1 cellular context compared by ENCODE assay signal in the genomic region with DNA sequence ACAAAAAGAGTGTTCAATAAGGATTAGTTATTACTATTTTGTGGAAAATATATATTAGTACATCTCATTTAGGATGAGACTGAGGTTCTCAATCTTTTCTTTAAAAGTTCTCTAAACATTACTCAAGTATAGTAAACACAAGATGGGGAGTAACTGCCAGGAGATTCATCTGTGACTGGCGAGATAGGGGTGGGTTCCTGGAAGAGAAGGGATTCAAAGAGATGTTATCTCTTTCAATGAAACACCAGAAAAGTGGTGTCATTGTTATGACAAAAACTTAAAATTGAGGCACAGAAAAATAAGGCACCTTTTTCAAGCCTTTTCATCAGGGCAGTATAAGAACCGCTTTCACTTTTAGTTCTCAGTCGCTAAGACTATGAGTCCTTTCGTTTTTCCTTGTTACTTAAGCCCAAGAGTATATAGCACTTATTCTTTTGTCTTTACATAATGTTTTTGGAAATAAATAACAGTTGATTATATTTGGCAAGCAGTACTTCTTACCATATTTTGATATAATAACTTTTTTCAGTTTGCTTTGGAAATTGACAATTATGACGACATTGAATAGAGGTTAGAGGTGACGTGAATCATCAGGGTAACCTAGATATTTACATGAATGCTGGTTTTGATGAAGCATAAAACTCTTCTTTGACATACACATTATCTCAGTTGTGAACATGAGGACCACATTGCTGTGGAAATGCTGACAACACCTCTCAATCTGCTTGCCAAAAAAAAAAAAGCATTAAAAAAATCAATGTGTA.
TF ChIP-seq lines count a peak whose summit lies in the region.

No MANE protein-coding gene starts in this region.

TF ChIP-seq in K562, 482 proteins besides CTCF, POLR2A, EP300 and RAD21 (continued from another document and continues in another):
- TF ChIP-seq, protein P1, sequence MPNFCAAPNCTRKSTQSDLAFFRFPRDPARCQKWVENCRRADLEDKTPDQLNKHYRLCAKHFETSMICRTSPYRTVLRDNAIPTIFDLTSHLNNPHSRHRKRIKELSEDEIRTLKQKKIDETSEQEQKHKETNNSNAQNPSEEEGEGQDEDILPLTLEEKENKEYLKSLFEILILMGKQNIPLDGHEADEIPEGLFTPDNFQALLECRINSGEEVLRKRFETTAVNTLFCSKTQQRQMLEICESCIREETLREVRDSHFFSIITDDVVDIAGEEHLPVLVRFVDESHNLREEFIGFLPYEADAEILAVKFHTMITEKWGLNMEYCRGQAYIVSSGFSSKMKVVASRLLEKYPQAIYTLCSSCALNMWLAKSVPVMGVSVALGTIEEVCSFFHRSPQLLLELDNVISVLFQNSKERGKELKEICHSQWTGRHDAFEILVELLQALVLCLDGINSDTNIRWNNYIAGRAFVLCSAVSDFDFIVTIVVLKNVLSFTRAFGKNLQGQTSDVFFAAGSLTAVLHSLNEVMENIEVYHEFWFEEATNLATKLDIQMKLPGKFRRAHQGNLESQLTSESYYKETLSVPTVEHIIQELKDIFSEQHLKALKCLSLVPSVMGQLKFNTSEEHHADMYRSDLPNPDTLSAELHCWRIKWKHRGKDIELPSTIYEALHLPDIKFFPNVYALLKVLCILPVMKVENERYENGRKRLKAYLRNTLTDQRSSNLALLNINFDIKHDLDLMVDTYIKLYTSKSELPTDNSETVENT (CRISPR knock-in tag; IDR thresholded peaks at IDR 0.05), result no peak
- TF ChIP-seq, protein P2, sequence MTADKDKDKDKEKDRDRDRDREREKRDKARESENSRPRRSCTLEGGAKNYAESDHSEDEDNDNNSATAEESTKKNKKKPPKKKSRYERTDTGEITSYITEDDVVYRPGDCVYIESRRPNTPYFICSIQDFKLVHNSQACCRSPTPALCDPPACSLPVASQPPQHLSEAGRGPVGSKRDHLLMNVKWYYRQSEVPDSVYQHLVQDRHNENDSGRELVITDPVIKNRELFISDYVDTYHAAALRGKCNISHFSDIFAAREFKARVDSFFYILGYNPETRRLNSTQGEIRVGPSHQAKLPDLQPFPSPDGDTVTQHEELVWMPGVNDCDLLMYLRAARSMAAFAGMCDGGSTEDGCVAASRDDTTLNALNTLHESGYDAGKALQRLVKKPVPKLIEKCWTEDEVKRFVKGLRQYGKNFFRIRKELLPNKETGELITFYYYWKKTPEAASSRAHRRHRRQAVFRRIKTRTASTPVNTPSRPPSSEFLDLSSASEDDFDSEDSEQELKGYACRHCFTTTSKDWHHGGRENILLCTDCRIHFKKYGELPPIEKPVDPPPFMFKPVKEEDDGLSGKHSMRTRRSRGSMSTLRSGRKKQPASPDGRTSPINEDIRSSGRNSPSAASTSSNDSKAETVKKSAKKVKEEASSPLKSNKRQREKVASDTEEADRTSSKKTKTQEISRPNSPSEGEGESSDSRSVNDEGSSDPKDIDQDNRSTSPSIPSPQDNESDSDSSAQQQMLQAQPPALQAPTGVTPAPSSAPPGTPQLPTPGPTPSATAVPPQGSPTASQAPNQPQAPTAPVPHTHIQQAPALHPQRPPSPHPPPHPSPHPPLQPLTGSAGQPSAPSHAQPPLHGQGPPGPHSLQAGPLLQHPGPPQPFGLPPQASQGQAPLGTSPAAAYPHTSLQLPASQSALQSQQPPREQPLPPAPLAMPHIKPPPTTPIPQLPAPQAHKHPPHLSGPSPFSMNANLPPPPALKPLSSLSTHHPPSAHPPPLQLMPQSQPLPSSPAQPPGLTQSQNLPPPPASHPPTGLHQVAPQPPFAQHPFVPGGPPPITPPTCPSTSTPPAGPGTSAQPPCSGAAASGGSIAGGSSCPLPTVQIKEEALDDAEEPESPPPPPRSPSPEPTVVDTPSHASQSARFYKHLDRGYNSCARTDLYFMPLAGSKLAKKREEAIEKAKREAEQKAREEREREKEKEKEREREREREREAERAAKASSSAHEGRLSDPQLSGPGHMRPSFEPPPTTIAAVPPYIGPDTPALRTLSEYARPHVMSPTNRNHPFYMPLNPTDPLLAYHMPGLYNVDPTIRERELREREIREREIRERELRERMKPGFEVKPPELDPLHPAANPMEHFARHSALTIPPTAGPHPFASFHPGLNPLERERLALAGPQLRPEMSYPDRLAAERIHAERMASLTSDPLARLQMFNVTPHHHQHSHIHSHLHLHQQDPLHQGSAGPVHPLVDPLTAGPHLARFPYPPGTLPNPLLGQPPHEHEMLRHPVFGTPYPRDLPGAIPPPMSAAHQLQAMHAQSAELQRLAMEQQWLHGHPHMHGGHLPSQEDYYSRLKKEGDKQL (CRISPR knock-in tag; IDR thresholded peaks at IDR 0.05; ENCODE audit: borderline replicate concordance), result no peak
- TF ChIP-seq ZFP1 (CRISPR knock-in tag; IDR thresholded peaks at IDR 0.05), result no peak
- TF ChIP-seq, protein P3, sequence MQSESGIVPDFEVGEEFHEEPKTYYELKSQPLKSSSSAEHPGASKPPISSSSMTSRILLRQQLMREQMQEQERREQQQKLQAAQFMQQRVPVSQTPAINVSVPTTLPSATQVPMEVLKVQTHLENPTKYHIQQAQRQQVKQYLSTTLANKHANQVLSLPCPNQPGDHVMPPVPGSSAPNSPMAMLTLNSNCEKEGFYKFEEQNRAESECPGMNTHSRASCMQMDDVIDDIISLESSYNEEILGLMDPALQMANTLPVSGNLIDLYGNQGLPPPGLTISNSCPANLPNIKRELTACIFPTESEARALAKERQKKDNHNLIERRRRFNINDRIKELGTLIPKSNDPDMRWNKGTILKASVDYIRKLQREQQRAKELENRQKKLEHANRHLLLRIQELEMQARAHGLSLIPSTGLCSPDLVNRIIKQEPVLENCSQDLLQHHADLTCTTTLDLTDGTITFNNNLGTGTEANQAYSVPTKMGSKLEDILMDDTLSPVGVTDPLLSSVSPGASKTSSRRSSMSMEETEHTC (IDR thresholded peaks at IDR 0.05), result no peak
- TF ChIP-seq ZNF785 (CRISPR knock-in tag; IDR thresholded peaks at IDR 0.05), result no peak
- TF ChIP-seq RBM17 (IDR thresholded peaks at IDR 0.05; ENCODE audit: borderline replicate concordance, low read depth, low read length), result no peak
- no peak for TF ChIP-seq SIX5 (IDR thresholded peaks at IDR 0.05; ENCODE audit: borderline replicate concordance in 1 of 2, insufficient read depth in 1 of 2, low read depth in 1 of 2, low read length in 2 of 2)
- no peak for TF ChIP-seq ARID2 (IDR thresholded peaks at IDR 0.05)
- TF ChIP-seq KLF13 (tag; IDR thresholded peaks at IDR 0.05; ENCODE audit: borderline replicate concordance, low read depth), result no peak
- TF ChIP-seq FOSL1 (tag; conservative IDR thresholded peaks at IDR 0.05), result 0 out of 2 replicates have a peak, but pooled peaks have one; percentile 31
- peak; percentile 82 for TF ChIP-seq DPF2 (IDR thresholded peaks at IDR 0.05)
- no peak for TF ChIP-seq ZNF444 (CRISPR knock-in tag; IDR thresholded peaks at IDR 0.05)
- TF ChIP-seq SPI1 (IDR thresholded peaks at IDR 0.05; ENCODE audit: borderline replicate concordance, low read depth, low read length), result no peak
- no peak for TF ChIP-seq KLF6 (CRISPR knock-in tag; IDR thresholded peaks at IDR 0.05; ENCODE audit: borderline replicate concordance)
- no peak for TF ChIP-seq PTTG1 (tag; IDR thresholded peaks at IDR 0.05; ENCODE audit: low read depth)
- TF ChIP-seq, protein P4, sequence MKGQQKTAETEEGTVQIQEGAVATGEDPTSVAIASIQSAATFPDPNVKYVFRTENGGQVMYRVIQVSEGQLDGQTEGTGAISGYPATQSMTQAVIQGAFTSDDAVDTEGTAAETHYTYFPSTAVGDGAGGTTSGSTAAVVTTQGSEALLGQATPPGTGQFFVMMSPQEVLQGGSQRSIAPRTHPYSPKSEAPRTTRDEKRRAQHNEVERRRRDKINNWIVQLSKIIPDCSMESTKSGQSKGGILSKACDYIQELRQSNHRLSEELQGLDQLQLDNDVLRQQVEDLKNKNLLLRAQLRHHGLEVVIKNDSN (CRISPR knock-in tag; IDR thresholded peaks at IDR 0.05), result no peak
- TF ChIP-seq SRSF1 (IDR thresholded peaks at IDR 0.05; ENCODE audit: low read depth, low read length), result no peak
- no peak for TF ChIP-seq MXI1 (IDR thresholded peaks at IDR 0.05; ENCODE audit: low read depth, low read length)
- TF ChIP-seq, protein P5, sequence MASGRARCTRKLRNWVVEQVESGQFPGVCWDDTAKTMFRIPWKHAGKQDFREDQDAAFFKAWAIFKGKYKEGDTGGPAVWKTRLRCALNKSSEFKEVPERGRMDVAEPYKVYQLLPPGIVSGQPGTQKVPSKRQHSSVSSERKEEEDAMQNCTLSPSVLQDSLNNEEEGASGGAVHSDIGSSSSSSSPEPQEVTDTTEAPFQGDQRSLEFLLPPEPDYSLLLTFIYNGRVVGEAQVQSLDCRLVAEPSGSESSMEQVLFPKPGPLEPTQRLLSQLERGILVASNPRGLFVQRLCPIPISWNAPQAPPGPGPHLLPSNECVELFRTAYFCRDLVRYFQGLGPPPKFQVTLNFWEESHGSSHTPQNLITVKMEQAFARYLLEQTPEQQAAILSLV (tag; IDR thresholded peaks at IDR 0.05), result no peak
- TF ChIP-seq ZNF263 (CRISPR knock-in tag; IDR thresholded peaks at IDR 0.05; ENCODE audit: borderline replicate concordance), result no peak
- TF ChIP-seq NELFE (IDR thresholded peaks at IDR 0.05; ENCODE audit: insufficient read depth, insufficient read length), result no peak
- TF ChIP-seq NFYB (IDR thresholded peaks at IDR 0.05; ENCODE audit: extremely low read depth, insufficient read length), result no peak
- no peak for TF ChIP-seq HNRNPLL (IDR thresholded peaks at IDR 0.05; ENCODE audit: low read depth, low read length, poor library complexity, severe bottlenecking)
- TF ChIP-seq ESRRA (IDR thresholded peaks at IDR 0.05; ENCODE audit: borderline replicate concordance, low read depth), result no peak
- TF ChIP-seq NCOA1 (IDR thresholded peaks at IDR 0.05; ENCODE audit: low read depth), result 0 out of 2 replicates have a peak, but pooled peaks have one; percentile 31
- peak; percentile 50; the same call in 1 of the 2 replicates for TF ChIP-seq MTA2 (IDR thresholded peaks at IDR 0.05; ENCODE audit: low read depth)
- TF ChIP-seq, protein P6, sequence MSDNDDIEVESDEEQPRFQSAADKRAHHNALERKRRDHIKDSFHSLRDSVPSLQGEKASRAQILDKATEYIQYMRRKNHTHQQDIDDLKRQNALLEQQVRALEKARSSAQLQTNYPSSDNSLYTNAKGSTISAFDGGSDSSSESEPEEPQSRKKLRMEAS (CRISPR knock-in tag; IDR thresholded peaks at IDR 0.05), result no peak
- TF ChIP-seq, protein P7, sequence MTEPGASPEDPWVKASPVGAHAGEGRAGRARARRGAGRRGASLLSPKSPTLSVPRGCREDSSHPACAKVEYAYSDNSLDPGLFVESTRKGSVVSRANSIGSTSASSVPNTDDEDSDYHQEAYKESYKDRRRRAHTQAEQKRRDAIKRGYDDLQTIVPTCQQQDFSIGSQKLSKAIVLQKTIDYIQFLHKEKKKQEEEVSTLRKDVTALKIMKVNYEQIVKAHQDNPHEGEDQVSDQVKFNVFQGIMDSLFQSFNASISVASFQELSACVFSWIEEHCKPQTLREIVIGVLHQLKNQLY (CRISPR knock-in tag; conservative IDR thresholded peaks at IDR 0.05), result no peak
- TF ChIP-seq, protein P8, sequence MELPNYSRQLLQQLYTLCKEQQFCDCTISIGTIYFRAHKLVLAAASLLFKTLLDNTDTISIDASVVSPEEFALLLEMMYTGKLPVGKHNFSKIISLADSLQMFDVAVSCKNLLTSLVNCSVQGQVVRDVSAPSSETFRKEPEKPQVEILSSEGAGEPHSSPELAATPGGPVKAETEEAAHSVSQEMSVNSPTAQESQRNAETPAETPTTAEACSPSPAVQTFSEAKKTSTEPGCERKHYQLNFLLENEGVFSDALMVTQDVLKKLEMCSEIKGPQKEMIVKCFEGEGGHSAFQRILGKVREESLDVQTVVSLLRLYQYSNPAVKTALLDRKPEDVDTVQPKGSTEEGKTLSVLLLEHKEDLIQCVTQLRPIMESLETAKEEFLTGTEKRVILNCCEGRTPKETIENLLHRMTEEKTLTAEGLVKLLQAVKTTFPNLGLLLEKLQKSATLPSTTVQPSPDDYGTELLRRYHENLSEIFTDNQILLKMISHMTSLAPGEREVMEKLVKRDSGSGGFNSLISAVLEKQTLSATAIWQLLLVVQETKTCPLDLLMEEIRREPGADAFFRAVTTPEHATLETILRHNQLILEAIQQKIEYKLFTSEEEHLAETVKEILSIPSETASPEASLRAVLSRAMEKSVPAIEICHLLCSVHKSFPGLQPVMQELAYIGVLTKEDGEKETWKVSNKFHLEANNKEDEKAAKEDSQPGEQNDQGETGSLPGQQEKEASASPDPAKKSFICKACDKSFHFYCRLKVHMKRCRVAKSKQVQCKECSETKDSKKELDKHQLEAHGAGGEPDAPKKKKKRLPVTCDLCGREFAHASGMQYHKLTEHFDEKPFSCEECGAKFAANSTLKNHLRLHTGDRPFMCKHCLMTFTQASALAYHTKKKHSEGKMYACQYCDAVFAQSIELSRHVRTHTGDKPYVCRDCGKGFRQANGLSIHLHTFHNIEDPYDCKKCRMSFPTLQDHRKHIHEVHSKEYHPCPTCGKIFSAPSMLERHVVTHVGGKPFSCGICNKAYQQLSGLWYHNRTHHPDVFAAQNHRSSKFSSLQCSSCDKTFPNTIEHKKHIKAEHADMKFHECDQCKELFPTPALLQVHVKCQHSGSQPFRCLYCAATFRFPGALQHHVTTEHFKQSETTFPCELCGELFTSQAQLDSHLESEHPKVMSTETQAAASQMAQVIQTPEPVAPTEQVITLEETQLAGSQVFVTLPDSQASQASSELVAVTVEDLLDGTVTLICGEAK (IDR thresholded peaks at IDR 0.05), result 0 out of 2 replicates have a peak, but pooled peaks have one; percentile 5
- TF ChIP-seq, protein P8 (CRISPR knock-in tag; IDR thresholded peaks at IDR 0.05), result no peak
- TF ChIP-seq TAF1 (IDR thresholded peaks at IDR 0.05; ENCODE audit: control insufficient read depth, extremely low read depth, insufficient read depth, low read length, severe bottlenecking), result no peak
- no peak for TF ChIP-seq U2AF1 (optimal IDR thresholded peaks at IDR 0.05; ENCODE audit: low read depth, low read length)
